ENCODE assay signal across 21 cellular contexts in the genomic region with DNA sequence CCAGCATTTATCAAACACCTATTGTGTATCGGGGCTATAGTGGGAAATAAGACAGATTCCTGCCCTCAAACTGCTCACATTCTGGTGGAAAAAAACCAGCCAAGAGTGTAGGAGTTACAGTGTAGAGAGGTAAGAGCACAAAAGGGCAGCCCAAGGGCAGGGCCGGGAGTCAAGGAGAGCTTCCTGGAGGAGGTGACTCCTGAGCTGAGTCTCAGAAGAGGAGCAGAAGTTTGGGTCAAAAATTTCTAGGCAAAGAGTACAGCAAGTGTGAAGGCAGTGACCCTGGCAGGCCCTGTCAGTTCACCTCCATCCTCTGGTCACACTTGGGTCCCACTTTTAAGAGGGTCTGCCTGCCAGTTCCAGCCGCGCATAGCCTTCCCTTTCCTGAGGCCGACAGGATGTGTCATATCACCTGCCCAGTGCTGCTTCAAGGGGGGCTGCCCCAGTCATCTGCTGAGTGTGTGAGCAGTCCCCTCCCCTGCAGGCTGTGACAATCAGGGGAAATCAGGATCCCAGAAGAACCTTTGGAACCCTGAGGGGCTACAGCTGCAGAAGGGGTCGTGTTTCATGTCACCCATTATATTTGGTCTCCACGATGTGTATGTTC.
DNase-seq lines count a peak whose midpoint lies in the region; ATAC-seq and TF ChIP-seq lines count a peak whose summit lies in the region.
"Had no signal": no experiment of that assay in that cellular context is flagged by ENCODE, and none has a peak within 500 bp of the region (broad histone marks: within the 10 kb centered on the region; RNA-seq: fewer than 3 reads in every experiment).

No MANE protein-coding gene starts in this region.

- H3K9me3 Mint-ChIP-seq in HFFc6 = no peaks in the 10 kb centered on the region

- no peak overlapping the region; the same call in 1 of the 2 replicates for H3K27ac ChIP-seq in BLaER1
- H3K27ac ChIP-seq: RWPE1 had no signal

- peaks cover 33% of the 10 kb centered on the region for H3K4me1 ChIP-seq in BLaER1

- no peaks in the 10 kb centered on the region for H3K36me3 ChIP-seq in BLaER1
- H3K36me3 ChIP-seq: MG63 had no signal

- H3K4me1 Mint-ChIP-seq in HFFc6 (ENCODE audit: low read depth) = peaks cover 65% of the 10 kb centered on the region
- H3K4me1 Mint-ChIP-seq: B cell had no signal

- H3K27ac Mint-ChIP-seq in HFFc6 = peak overlapping the region; percentile 43; the same call in 1 of the 2 replicates
- H3K27ac Mint-ChIP-seq: B cell had no signal

- ATAC-seq in sciatic nerve (no peak), GM21526 (IDR thresholded peaks at IDR 0.05; ENCODE audit: low FRiP score, unreplicated experiment) (no peak)
- ATAC-seq: Panc1 had no signal

- peaks cover 18% of the 10 kb centered on the region for H3K36me3 Mint-ChIP-seq in HFFc6 (ENCODE audit: low read depth)

- H3K27me3 ChIP-seq in BLaER1 = no peaks in the 10 kb centered on the region
- H3K27me3 ChIP-seq: MG63 had no signal

- peaks cover 10% of the 10 kb centered on the region for H3K27me3 Mint-ChIP-seq in HFFc6 (ENCODE audit: insufficient read depth)
- H3K27me3 Mint-ChIP-seq: B cell had no signal

- no peaks in the 10 kb centered on the region for H4K20me1 ChIP-seq in BLaER1

- no peak for DNase-seq in HFFc6
- DNase-seq in islet precursor cell = peak; percentile 54
- peak; percentile 25 for DNase-seq in sciatic nerve (ENCODE audit: low spot score)
- no peak for DNase-seq in HuH-7.5 (ENCODE audit: low spot score)
- no peak for DNase-seq in NCI-H1417 treated with DMSO at 0.1 percent for 48 hours (lab: John Stamatoyannopoulos, UW)
- DNase-seq: Calu3, DMS79 treated with DMSO at 0.1 percent for 48 hours, GF-D8, KG1, MG63, NCI-H1694, NCI-H2029 treated with DMSO at 0.1 percent for 48 hours, NCI-H446 treated with DMSO at 0.1 percent for 48 hours, NCI-H526, NCI-H82, SHP77 had no signal

- intact Hi-C loops in sciatic nerve (cut with DNase I) = no loop called here

- TF ChIP-seq CTCF in HFFc6 (IDR thresholded peaks at IDR 0.05) = no peak

- H3K4me2 ChIP-seq in BLaER1 = peak overlapping the region; percentile 65

- peaks cover 7% of the 10 kb centered on the region for H3K9me3 ChIP-seq in BLaER1
- H3K9me3 ChIP-seq: MG63 had no signal

- H3K9ac ChIP-seq in BLaER1 = no peak overlapping the region

- H3K4me3 Mint-ChIP-seq in HFFc6 = no peak overlapping the region
- H3K4me3 Mint-ChIP-seq: B cell had no signal

- H3K4me3 ChIP-seq in BLaER1 = no peak overlapping the region
- H3K4me3 ChIP-seq: MG63 had no signal

Comparison
In these comparisons a context has a peak if more than half of its experiments do, and no peak if none do; other contexts are left out.
1. DNase-seq: peak in islet precursor cell (single experiment) and sciatic nerve (single experiment); none in HFFc6 (single experiment), HuH-7.5 (single experiment) and NCI-H1417 treated with DMSO at 0.1 percent for 48 hours (single experiment).